18 cellular contexts compared by ENCODE assay signal in the genomic region with DNA sequence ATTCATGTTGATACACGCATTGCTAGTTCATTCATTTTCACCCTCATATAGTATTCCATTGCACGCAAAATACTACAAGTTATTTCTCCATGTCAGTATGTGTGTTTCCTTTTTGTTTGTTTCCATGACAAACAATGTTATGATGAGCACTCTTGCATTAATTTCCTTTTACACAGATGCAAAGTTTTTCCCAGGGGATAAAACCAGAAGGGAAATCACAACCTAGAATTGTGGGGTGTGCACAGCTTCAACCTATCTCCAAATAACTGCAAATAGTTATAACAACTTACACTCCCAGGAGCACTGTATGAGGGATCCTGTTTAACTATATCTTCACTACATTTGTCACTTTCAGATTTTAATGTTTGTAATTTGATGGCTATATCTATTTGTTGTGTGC.
DNase-seq lines count a peak whose midpoint lies in the region; ATAC-seq, FAIRE-seq and TF ChIP-seq lines count a peak whose summit lies in the region.
"Had no signal": no experiment of that assay in that cellular context is flagged by ENCODE, and none has a peak within 500 bp of the region (broad histone marks: within the 10 kb centered on the region; RNA-seq: fewer than 3 reads in every experiment).

No MANE protein-coding gene starts in this region.

- peaks cover 85% of the 10 kb centered on the region for H3K4me1 Mint-ChIP-seq in activated naive CD4-positive, alpha-beta T cell treated with anti-CD3 and anti-CD28 coated beads, Interleukin-2, amount 50 U/mL, for 24 hours
- H3K4me1 Mint-ChIP-seq in activated naive CD4-positive, alpha-beta T cell treated with anti-CD3 and anti-CD28 coated beads, Interleukin-2, amount 10 ng/mL, durations not matched to agents 7 days and 5 days: peaks cover 57% of the 10 kb centered on the region
- peaks cover 54% of the 10 kb centered on the region for H3K4me1 Mint-ChIP-seq in memory B cell

- no peaks in the 10 kb centered on the region for H3K9me3 Mint-ChIP-seq in activated naive CD4-positive, alpha-beta T cell treated with anti-CD3 and anti-CD28 coated beads, Interleukin-2, amount 50 U/mL, for 24 hours
- H3K9me3 Mint-ChIP-seq in activated naive CD4-positive, alpha-beta T cell treated with anti-CD3 and anti-CD28 coated beads, Interleukin-2, amount 10 ng/mL, durations not matched to agents 7 days and 5 days: no peaks in the 10 kb centered on the region
- H3K9me3 Mint-ChIP-seq in memory B cell: no peaks in the 10 kb centered on the region

- CTCF ChIA-PET in activated naive CD4-positive, alpha-beta T cell treated with anti-CD3 and anti-CD28 coated beads, Interleukin-2, amount 10 ng/mL, durations not matched to agents 7 days and 5 days (lab: Charles Lee): no interaction called here

- peak; percentile 56 for FAIRE-seq in GM12891 (lab: Jason Lieb, UNC)
- FAIRE-seq: G401.6 had no signal

- no peak for DNase-seq in activated naive CD4-positive, alpha-beta T cell treated with anti-CD3 and anti-CD28 coated beads, Interleukin-2, amount 10 ng/mL, durations not matched to agents 7 days and 5 days
- DNase-seq in GM12891 (ENCODE audit: insufficient read length, low spot score): no peak
- DNase-seq in memory B cell (ENCODE audit: low spot score in 2 of 2): no peak
- no peak for DNase-seq in GOT3 (lab: John Stamatoyannopoulos, UW)
- no peak for DNase-seq in NCI-H187 (lab: John Stamatoyannopoulos, UW)
- DNase-seq in Ammon's horn (ENCODE audit: low spot score): no peak
- DNase-seq: DMS79 treated with DMSO at 0.1 percent for 48 hours; GM23248; KBM-7; NCI-H1417 treated with DMSO at 0.1 percent for 48 hours; NCI-H2029; NCI-H2171; NCI-H446 treated with DMSO at 0.1 percent for 48 hours; NK-92 treated with Interleukin-12 subunit alpha and Interleukin-12 subunit beta, amount 100 ng/mL, for 24 hours; OCI-M1; SIG-M5 had no signal

- peak; percentile 79 for ATAC-seq in memory B cell (ENCODE audit: low read depth)

- no peak for TF ChIP-seq POLR2A in GM12891 (IDR thresholded peaks at IDR 0.05; ENCODE audit: low read depth, low read length)

- no peaks in the 10 kb centered on the region for H3K27me3 Mint-ChIP-seq in activated naive CD4-positive, alpha-beta T cell treated with anti-CD3 and anti-CD28 coated beads, Interleukin-2, amount 50 U/mL, for 24 hours
- no peaks in the 10 kb centered on the region for H3K27me3 Mint-ChIP-seq in activated naive CD4-positive, alpha-beta T cell treated with anti-CD3 and anti-CD28 coated beads, Interleukin-2, amount 10 ng/mL, durations not matched to agents 7 days and 5 days
- H3K27me3 Mint-ChIP-seq in memory B cell: no peaks in the 10 kb centered on the region

- H3K27ac Mint-ChIP-seq in activated naive CD4-positive, alpha-beta T cell treated with anti-CD3 and anti-CD28 coated beads, Interleukin-2, amount 50 U/mL, for 24 hours: peak overlapping the region; percentile 80
- no peak overlapping the region for H3K27ac Mint-ChIP-seq in activated naive CD4-positive, alpha-beta T cell treated with anti-CD3 and anti-CD28 coated beads, Interleukin-2, amount 10 ng/mL, durations not matched to agents 7 days and 5 days
- H3K27ac Mint-ChIP-seq in memory B cell: peak overlapping the region; percentile 90

- peaks cover 7% of the 10 kb centered on the region for H3K36me3 Mint-ChIP-seq in activated naive CD4-positive, alpha-beta T cell treated with anti-CD3 and anti-CD28 coated beads, Interleukin-2, amount 50 U/mL, for 24 hours
- H3K36me3 Mint-ChIP-seq in activated naive CD4-positive, alpha-beta T cell treated with anti-CD3 and anti-CD28 coated beads, Interleukin-2, amount 10 ng/mL, durations not matched to agents 7 days and 5 days: peaks cover 39% of the 10 kb centered on the region
- peaks cover 17% of the 10 kb centered on the region for H3K36me3 Mint-ChIP-seq in memory B cell

- H3K4me3 Mint-ChIP-seq in activated naive CD4-positive, alpha-beta T cell treated with anti-CD3 and anti-CD28 coated beads, Interleukin-2, amount 50 U/mL, for 24 hours: no peak overlapping the region
- no peak overlapping the region for H3K4me3 Mint-ChIP-seq in activated naive CD4-positive, alpha-beta T cell treated with anti-CD3 and anti-CD28 coated beads, Interleukin-2, amount 10 ng/mL, durations not matched to agents 7 days and 5 days
- no peak overlapping the region for H3K4me3 Mint-ChIP-seq in memory B cell

TF ChIP-seq in GM12891, 5 proteins besides CTCF, POLR2A, EP300 and RAD21:
- no peak for TF ChIP-seq PAX5 (IDR thresholded peaks at IDR 0.05; ENCODE audit: insufficient read depth, low read length, severe bottlenecking)
- no peak for TF ChIP-seq TAF1 (IDR thresholded peaks at IDR 0.05; ENCODE audit: low read depth, low read length)
- no peak for TF ChIP-seq SPI1 (IDR thresholded peaks at IDR 0.05; ENCODE audit: low read depth, low read length)
- no peak for TF ChIP-seq POU2F2 (IDR thresholded peaks at IDR 0.05; ENCODE audit: low read depth, low read length)
- TF ChIP-seq POLR2AphosphoS5 (IDR thresholded peaks at IDR 0.05; ENCODE audit: low read depth, low read length): no peak
